In genomic region chr1:84851839-84852238, GRCh38 we compare ENCODE assay signal across 11 cellular contexts. TPM values are rescaled to one million over a fixed set of nuclear protein-coding genes. Genes with fewer than 3 reads are reported as not detected.
A peak's percentile ranks its signal among the peaks of the same experiment; 100 is the strongest.
DNase-seq lines count a peak whose midpoint lies in the region; ATAC-seq, FAIRE-seq and TF ChIP-seq lines count a peak whose summit lies in the region.
"Had no signal": no experiment of that assay in that cellular context is flagged by ENCODE, and none has a peak within 500 bp of the region (broad histone marks: within the 10 kb centered on the region; RNA-seq: fewer than 3 reads in every experiment).

No MANE protein-coding gene starts in this region.

- no peaks in the 10 kb centered on the region for H3K79me2 ChIP-seq in ACC112 (ENCODE audit: control insufficient read depth, insufficient read depth, low read length, unreplicated experiment)

- H3K4me1 ChIP-seq in ACC112 (ENCODE audit: control insufficient read depth, insufficient read depth, low read length, unreplicated experiment) (peaks cover 44% of the 10 kb centered on the region), esophagus squamous epithelium (peaks cover 18 to 61% (median 20%) of the 10 kb centered on the region in 3 donors), heart right ventricle (peaks cover 0 to 40% (median 12%) of the 10 kb centered on the region in 9 donors)

- FAIRE-seq in GM12891 (lab: Jason Lieb, UNC), result no peak

- no peak for ATAC-seq in GM21786 (IDR thresholded peaks at IDR 0.05; ENCODE audit: unreplicated experiment)
- no peak for ATAC-seq in heart right ventricle
- ATAC-seq: natural killer cell treated with Interleukin-12 subunit alpha and Interleukin-12 subunit beta and Interleukin-15 and Interleukin-18, amount 100 ng/mL, for 72 hours had no signal

- peaks cover 13% of the 10 kb centered on the region for H3K36me3 Mint-ChIP-seq in HFFc6 (ENCODE audit: low read depth)
- H3K36me3 Mint-ChIP-seq: natural killer cell treated with Interleukin-12 subunit alpha and Interleukin-12 subunit beta and Interleukin-15 and Interleukin-18, amount 100 ng/mL, for 72 hours had no signal

- no peaks in the 10 kb centered on the region for H3K36me3 ChIP-seq in ACC112 (ENCODE audit: insufficient read depth, low read length)
- no peaks in the 10 kb centered on the region for H3K36me3 ChIP-seq in esophagus squamous epithelium
- no peaks in the 10 kb centered on the region for H3K36me3 ChIP-seq in heart right ventricle

- H3K27ac ChIP-seq in ACC112 (ENCODE audit: low read depth, low read length) (peak overlapping the region; percentile 61), esophagus squamous epithelium (no peak overlapping the region), heart right ventricle (no peak overlapping the region)

- H3K9me3 Mint-ChIP-seq in HFFc6, result no peaks in the 10 kb centered on the region
- H3K9me3 Mint-ChIP-seq: activated naive CD4-positive, alpha-beta T cell treated with anti-CD3 and anti-CD28 coated beads for 36 hours; natural killer cell treated with Interleukin-12 subunit alpha and Interleukin-12 subunit beta and Interleukin-15 and Interleukin-18, amount 100 ng/mL, for 72 hours had no signal

- H3K4me3 ChIP-seq in ACC112 (ENCODE audit: low read depth, low read length), result no peak overlapping the region
- no peak overlapping the region for H3K4me3 ChIP-seq in esophagus squamous epithelium
- no peak overlapping the region for H3K4me3 ChIP-seq in heart right ventricle

- WGBS in esophagus squamous epithelium, 2 donors, result 47 to 51% methylated on average over 8 of the region's 8 CpGs
- WGBS in heart right ventricle, 2 donors, result 80 to 81% methylated on average over 8 of the region's 8 CpGs

- no peaks in the 10 kb centered on the region for H3K27me3 ChIP-seq in ACC112 (ENCODE audit: insufficient read depth, low read length)
- H3K27me3 ChIP-seq in esophagus squamous epithelium, result no peaks in the 10 kb centered on the region
- no peaks in the 10 kb centered on the region for H3K27me3 ChIP-seq in heart right ventricle

- H3K9me3 ChIP-seq in esophagus squamous epithelium, result no peaks in the 10 kb centered on the region
- no peaks in the 10 kb centered on the region for H3K9me3 ChIP-seq in heart right ventricle

- intact Hi-C loops in esophagus squamous epithelium (cut with DNase I) (no loop called here), heart right ventricle (cut with DNase I) (no loop called here)

- TF ChIP-seq CTCF in HFFc6 (IDR thresholded peaks at IDR 0.05) (no peak), esophagus squamous epithelium (IDR thresholded peaks at IDR 0.05) (no peak), heart right ventricle (IDR thresholded peaks at IDR 0.05) (no peak)

- TF ChIP-seq POLR2A in GM12891 (IDR thresholded peaks at IDR 0.05; ENCODE audit: low read depth, low read length) (no peak), esophagus squamous epithelium (IDR thresholded peaks at IDR 0.05) (no peak)

- peak; percentile 91 for DNase-seq in HFFc6
- DNase-seq in amniotic epithelial cell (ENCODE audit: low read depth), result peak; percentile 89
- peak; percentile 87 for DNase-seq in hepatic stellate cell (ENCODE audit: low spot score)
- no peak for DNase-seq in GM12891 (ENCODE audit: insufficient read length, low spot score)
- DNase-seq in esophagus squamous epithelium (lab: John Stamatoyannopoulos, UW), result no peak
- DNase-seq in heart right ventricle, result no peak
- DNase-seq: activated naive CD4-positive, alpha-beta T cell treated with anti-CD3 and anti-CD28 coated beads for 36 hours; effector CD8-positive, alpha-beta T cell had no signal

- H3K4me3 Mint-ChIP-seq in HFFc6, result peak overlapping the region; percentile 20
- H3K4me3 Mint-ChIP-seq: activated naive CD4-positive, alpha-beta T cell treated with anti-CD3 and anti-CD28 coated beads for 36 hours; natural killer cell treated with Interleukin-12 subunit alpha and Interleukin-12 subunit beta and Interleukin-15 and Interleukin-18, amount 100 ng/mL, for 72 hours had no signal

- H2AFZ ChIP-seq in ACC112 (ENCODE audit: low read length, unreplicated experiment), result no peak overlapping the region

- no peaks in the 10 kb centered on the region; the same call in none of the 2 replicates for H3K27me3 Mint-ChIP-seq in HFFc6 (ENCODE audit: insufficient read depth)

- peak overlapping the region; percentile 80 for H3K27ac Mint-ChIP-seq in HFFc6
- H3K27ac Mint-ChIP-seq: activated naive CD4-positive, alpha-beta T cell treated with anti-CD3 and anti-CD28 coated beads for 36 hours; natural killer cell treated with Interleukin-12 subunit alpha and Interleukin-12 subunit beta and Interleukin-15 and Interleukin-18, amount 100 ng/mL, for 72 hours had no signal

- H3K4me1 Mint-ChIP-seq in HFFc6 (ENCODE audit: low read depth), result peaks cover 79% of the 10 kb centered on the region

TF ChIP-seq in GM12891, 5 proteins besides CTCF, POLR2A, EP300 and RAD21:
- TF ChIP-seq SPI1 (IDR thresholded peaks at IDR 0.05; ENCODE audit: low read depth, low read length), result no peak
- TF ChIP-seq PAX5 (IDR thresholded peaks at IDR 0.05; ENCODE audit: insufficient read depth, low read length, severe bottlenecking), result no peak
- no peak for TF ChIP-seq TAF1 (IDR thresholded peaks at IDR 0.05; ENCODE audit: low read depth, low read length)
- TF ChIP-seq POLR2AphosphoS5 (IDR thresholded peaks at IDR 0.05; ENCODE audit: low read depth, low read length), result no peak
- TF ChIP-seq POU2F2 (IDR thresholded peaks at IDR 0.05; ENCODE audit: low read depth, low read length), result no peak
TF ChIP-seq in GM12891: peak in this region for 0.

RNA-seq across cellular contexts. Expression of gene LPAR3, which starts 41.2 kb away (rescaled TPM):
- 1 to 10 TPM in 5 of 6 experiments, under 1 TPM in 1; 0.28 to 3.1 (median 2.0) TPM for total RNA-seq in HFFc6 (2021; fragmentation: NEBNext Ultra II Directional; extraction: Animal tissue kit (Norgen Biotek cat#: 25700))
- 0.03 TPM for polyA plus RNA-seq in GM12891 (2012; ENCODE audit: low read depth, missing spikeins)
- 10 to 100 TPM; 14.9 to 27.1 (median 19.5) TPM for total RNA-seq in esophagus squamous epithelium
- total RNA-seq in heart right ventricle, result 10 to 100 TPM in 7 of 10 donors, 1 to 10 TPM in 3; 4.9 to 17.3 (median 11.9) TPM
- 1 to 10 TPM; 4.7 to 8.4 TPM for polyA plus RNA-seq in heart right ventricle

Comparison
In these comparisons a context has a peak if more than half of its experiments do, and no peak if none do; other contexts are left out.
1. DNase-seq: peak in HFFc6 (single experiment), amniotic epithelial cell (single experiment) and hepatic stellate cell (single experiment); none in GM12891 (single experiment), esophagus squamous epithelium (single experiment) and heart right ventricle (0 of 2).